Comparison of ENCODE assay signal across 8 cellular contexts in the genomic region with DNA sequence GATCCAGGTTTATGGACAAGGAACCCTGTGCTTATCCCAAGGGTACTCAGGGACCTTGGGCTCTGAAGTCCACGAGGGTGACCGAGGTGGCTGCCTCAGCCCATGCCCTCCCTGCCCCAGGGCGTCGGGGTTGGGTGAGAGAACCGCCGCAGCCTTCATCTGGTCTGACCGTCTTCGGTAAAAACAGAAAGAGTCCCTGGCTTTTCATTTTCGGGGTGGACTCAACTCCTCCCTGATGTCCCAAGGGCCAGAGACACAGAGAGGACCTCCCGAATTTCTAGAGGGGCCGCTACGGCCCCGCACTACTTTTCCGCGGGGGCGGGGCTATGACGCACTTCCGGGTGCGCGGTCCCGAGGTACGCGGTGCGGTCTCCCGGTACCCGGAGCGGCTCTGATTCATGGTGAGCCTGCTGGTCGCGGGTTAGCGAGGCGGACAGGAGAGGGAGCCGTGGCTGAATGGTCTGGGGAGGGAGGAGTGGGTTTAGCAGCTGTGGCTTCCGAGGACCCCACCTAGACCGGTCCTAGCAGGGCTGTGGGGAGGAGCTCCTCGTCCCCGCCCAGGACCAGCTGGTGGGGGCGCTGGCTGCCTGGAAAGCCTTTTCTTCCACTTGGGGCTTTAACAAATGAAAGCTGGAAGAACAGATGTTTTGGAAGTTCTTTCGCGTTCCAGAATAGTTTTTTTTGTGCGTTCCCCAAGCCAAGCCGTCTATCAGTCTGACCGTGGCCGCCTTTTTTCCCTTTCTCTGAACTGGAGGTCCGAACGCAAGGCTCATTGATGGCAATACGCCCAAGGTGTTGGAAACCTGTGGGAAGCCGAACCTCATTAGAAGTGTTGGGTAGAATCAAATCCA. TPM values are rescaled to one million over a fixed set of nuclear protein-coding genes. Genes with fewer than 3 reads are reported as not detected.
A peak's percentile ranks its signal among the peaks of the same experiment; 100 is the strongest.
DNase-seq lines count a peak whose midpoint lies in the region; ATAC-seq and TF ChIP-seq lines count a peak whose summit lies in the region.

A gene (plus strand): TSS at position 334 of the 851 bp plus-strand sequence. CDS start 7,233 bp downstream, outside the sequence.

- TF ChIP-seq CTCF in AG04450 (IDR thresholded peaks at IDR 0.05; ENCODE audit: low read depth, low read length), result peak; percentile 32; the same call in 1 of the 2 replicates
- peak; percentile 24 for TF ChIP-seq CTCF in kidney epithelial cell (IDR thresholded peaks at IDR 0.05; ENCODE audit: insufficient read depth, low read length, poor library complexity, severe bottlenecking)

- no peaks in the 10 kb centered on the region for H3K36me3 ChIP-seq in kidney epithelial cell (ENCODE audit: control insufficient read depth, insufficient read depth, low read length)

- no peaks in the 10 kb centered on the region for H3K9me3 ChIP-seq in AG04450 (ENCODE audit: control insufficient read depth, insufficient read depth, low read length)

- peak within 1 kb of the TSS; percentile 99 for H3K27ac ChIP-seq in AG04450 (ENCODE audit: low read depth, low read length)

- H3K4me3 ChIP-seq in AG04450 (ENCODE audit: low read depth, low read length) (peak within 1 kb of the TSS; percentile 85), kidney epithelial cell (ENCODE audit: low read depth, low read length) (peak within 1 kb of the TSS; percentile 78)

- POLR2A ChIA-PET in AG04450 (lab: Yijun Ruan, JAX), result interaction anchor here (0.6 to 1.7 kb wide), 7 partner anchors 14 to 130 kb away, joined by 3 to 7 read pairs (median 3); a partner anchor contains a TSS

- H3K27me3 ChIP-seq in AG04450 (ENCODE audit: control insufficient read depth, insufficient read depth, low read length) (no peaks in the 10 kb centered on the region), kidney epithelial cell (ENCODE audit: control insufficient read depth, insufficient read depth, low read length) (no peaks in the 10 kb centered on the region)

- DNase-seq in AG04450 (ENCODE audit: low read depth, low spot score), result peak; percentile 62
- peak; percentile 75 for DNase-seq in NCI-H226
- peak; percentile 76 for DNase-seq in activated CD4-positive, alpha-beta T cell treated with anti-CD3 and anti-CD28 coated beads for 1 hour
- DNase-seq in cerebellum (ENCODE audit: low spot score), result peak; percentile 96
- DNase-seq in kidney epithelial cell (ENCODE audit: low read depth), result no peak
- peak; percentile 88 for DNase-seq in stimulated activated CD4-positive, alpha-beta T cell treated with anti-CD3 and anti-CD28 coated beads, Interleukin-15, amount 100 ng/mL, for 24 hours

- CTCF ChIA-PET in AG04450 (lab: Charles Lee), result interaction anchor here (11.8 kb wide), 1 partner anchor 56 kb away, joined by 174 read pairs; no protein-coding TSS in a partner anchor

- ATAC-seq in GM18867 (IDR thresholded peaks at IDR 0.05; ENCODE audit: unreplicated experiment), result peak; percentile 84
- peak; percentile 89 for ATAC-seq in HG03135 (IDR thresholded peaks at IDR 0.05; ENCODE audit: unreplicated experiment)

RNA-seq across cellular contexts. Expression of the gene that starts here (rescaled TPM):
- 13.9 and 15.2 TPM in 2 replicates for polyA plus RNA-seq in AG04450 (2011; rRNA removed)
- polyA minus RNA-seq in AG04450 (2011; rRNA and poly(A)+ RNA removed), result 11.4 and 11.9 TPM in 2 replicates
- 10.2 TPM for total RNA-seq in cerebellum
- 14.8 and 21.7 TPM in 2 replicates for total RNA-seq in kidney epithelial cell
